14 cellular contexts compared by ENCODE assay signal in the genomic region with DNA sequence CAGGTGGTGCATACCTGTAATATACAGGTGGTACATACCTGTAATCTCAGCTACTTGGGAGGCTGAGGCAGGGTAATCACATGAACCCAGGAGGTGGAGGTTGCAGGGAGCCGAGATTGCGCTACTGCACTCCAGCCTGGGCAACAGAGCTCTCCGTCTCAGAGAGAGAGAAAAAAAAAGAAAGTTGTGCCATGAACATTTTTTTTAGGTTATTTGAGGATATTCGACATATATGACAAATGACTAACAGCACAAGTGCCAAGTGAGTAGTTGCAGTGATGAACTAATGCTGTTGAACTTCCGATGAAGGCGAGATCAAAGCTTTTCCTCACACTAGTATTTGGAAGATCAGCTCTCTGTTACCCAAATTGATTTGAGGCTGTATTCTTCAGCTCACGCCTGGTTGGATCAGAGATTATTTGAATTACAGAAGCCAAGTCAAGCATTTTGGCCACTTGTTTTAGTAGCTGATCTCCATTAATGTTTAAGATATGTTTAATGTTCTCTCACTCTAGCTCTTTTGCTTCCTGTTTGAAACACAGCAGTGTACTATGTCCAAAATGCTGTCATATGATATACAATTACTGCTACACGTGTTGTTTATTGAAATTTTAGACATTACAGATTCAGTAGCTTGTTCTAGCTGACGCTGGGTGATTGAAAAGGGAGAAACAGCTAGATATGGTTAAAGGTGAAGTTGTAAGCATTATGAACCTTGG. TPM values are rescaled to one million over a fixed set of nuclear protein-coding genes. Genes with fewer than 3 reads are reported as not detected.
A peak's percentile ranks its signal among the peaks of the same experiment; 100 is the strongest.
DNase-seq lines count a peak whose midpoint lies in the region; ATAC-seq lines count a peak whose summit lies in the region.
"Had no signal": no experiment of that assay in that cellular context is flagged by ENCODE, and none has a peak within 500 bp of the region (broad histone marks: within the 10 kb centered on the region; RNA-seq: fewer than 3 reads in every experiment).

No MANE protein-coding gene starts in this region.

- peak overlapping the region; percentile 88 for H3K27ac ChIP-seq in angular gyrus (ENCODE audit: low read depth, low read length)
- no peak overlapping the region for H3K27ac ChIP-seq in CD8-positive, alpha-beta memory T cell (ENCODE audit: low read depth, low read length)
- H3K27ac ChIP-seq: parathyroid adenoma had no signal

- no peaks in the 10 kb centered on the region for H3K36me3 ChIP-seq in CD8-positive, alpha-beta memory T cell (ENCODE audit: insufficient read depth, low read length)

- peaks cover 20% of the 10 kb centered on the region for H3K4me1 ChIP-seq in CD8-positive, alpha-beta memory T cell (ENCODE audit: insufficient read depth, low read length)

- no peak overlapping the region for H3K4me3 ChIP-seq in CD8-positive, alpha-beta memory T cell (ENCODE audit: low read length)

- ATAC-seq in HG02973 (IDR thresholded peaks at IDR 0.05; ENCODE audit: unreplicated experiment) (no peak), GM21825 (IDR thresholded peaks at IDR 0.05; ENCODE audit: unreplicated experiment) (no peak)

- no peaks in the 10 kb centered on the region for H3K9me3 Mint-ChIP-seq in activated naive CD4-positive, alpha-beta T cell treated with anti-CD3 and anti-CD28 coated beads for 36 hours
- H3K9me3 Mint-ChIP-seq in CD8-positive, alpha-beta memory T cell = no peaks in the 10 kb centered on the region

- no peak for DNase-seq in activated naive CD4-positive, alpha-beta T cell treated with anti-CD3 and anti-CD28 coated beads for 36 hours
- DNase-seq in activated naive CD4-positive, alpha-beta T cell (lab: John Stamatoyannopoulos, UW) = no peak
- DNase-seq in kidney tubule cell (ENCODE audit: low spot score) = peak; percentile 47
- peak; percentile 64 for DNase-seq in superior temporal gyrus (ENCODE audit: extremely low spot score)
- no peak for DNase-seq in CD8-positive, alpha-beta memory T cell
- DNase-seq: activated effector memory CD4-positive, alpha-beta T cell treated with anti-CD3 and anti-CD28 coated beads, Interleukin-2, amount 50 U/mL, for 16 hours; DMS53; NCI-H2081; NK-92 treated with Interleukin-12 subunit alpha and Interleukin-12 subunit beta, amount 100 ng/mL, for 24 hours; stimulated activated CD8-positive, alpha-beta memory T cell treated with anti-CD3 and anti-CD28 coated beads, Interleukin-4, amount 100 ng/mL, for 48 hours had no signal

- peak overlapping the region; percentile 79 for H3K27ac Mint-ChIP-seq in activated naive CD4-positive, alpha-beta T cell treated with anti-CD3 and anti-CD28 coated beads for 36 hours
- peak overlapping the region in 2 of 8 donors; percentile 22 to 30 for H3K27ac Mint-ChIP-seq in CD8-positive, alpha-beta memory T cell

- H3K9me3 ChIP-seq in CD8-positive, alpha-beta memory T cell (ENCODE audit: low read length) = no peaks in the 10 kb centered on the region

- no peak overlapping the region for H3K4me3 Mint-ChIP-seq in activated naive CD4-positive, alpha-beta T cell treated with anti-CD3 and anti-CD28 coated beads for 36 hours
- H3K4me3 Mint-ChIP-seq in CD8-positive, alpha-beta memory T cell = no peak overlapping the region

- H3K36me3 Mint-ChIP-seq in activated naive CD4-positive, alpha-beta T cell treated with anti-CD3 and anti-CD28 coated beads for 36 hours (ENCODE audit: low read depth) = peaks cover 1% of the 10 kb centered on the region
- peaks cover 0 to 9% (median 6%) of the 10 kb centered on the region in 3 donors for H3K36me3 Mint-ChIP-seq in CD8-positive, alpha-beta memory T cell

- H3K27me3 ChIP-seq in CD8-positive, alpha-beta memory T cell (ENCODE audit: insufficient read depth, low read length, poor library complexity, severe bottlenecking) = no peaks in the 10 kb centered on the region

- CTCF ChIA-PET in activated naive CD4-positive, alpha-beta T cell treated with anti-CD3 and anti-CD28 coated beads for 36 hours (lab: Charles Lee) = interaction anchor here (0.6 to 1.3 kb wide), 4 partner anchors 21 to 104 kb away, joined by 3 read pairs; no protein-coding TSS in a partner anchor
- CTCF ChIA-PET in CD8-positive, alpha-beta memory T cell (lab: Charles Lee) = no interaction called here

- peaks cover 74% of the 10 kb centered on the region for H3K4me1 Mint-ChIP-seq in activated naive CD4-positive, alpha-beta T cell treated with anti-CD3 and anti-CD28 coated beads for 36 hours (ENCODE audit: low read depth)
- peaks cover 69 to 87% (median 80%) of the 10 kb centered on the region in 3 donors for H3K4me1 Mint-ChIP-seq in CD8-positive, alpha-beta memory T cell

- POLR2A ChIA-PET in CD8-positive, alpha-beta memory T cell (lab: Charles Lee) = no interaction called here

- intact Hi-C loops in activated naive CD4-positive, alpha-beta T cell treated with anti-CD3 and anti-CD28 coated beads for 36 hours (cut with micrococcal nuclease) = loop anchor here (1.0 to 10.0 kb wide), 8 partner anchors 37 to 632 kb away; partner anchors contain the start of genes CINP, HSP90AA1 and TECPR2

- no peaks in the 10 kb centered on the region for H3K27me3 Mint-ChIP-seq in activated naive CD4-positive, alpha-beta T cell treated with anti-CD3 and anti-CD28 coated beads for 36 hours (ENCODE audit: low read depth)
- H3K27me3 Mint-ChIP-seq in CD8-positive, alpha-beta memory T cell = no peaks in the 10 kb centered on the region

RNA-seq across cellular contexts. Expression of gene WDR20, which starts 43.4 kb away (rescaled TPM):
- total RNA-seq in activated naive CD4-positive, alpha-beta T cell treated with anti-CD3 and anti-CD28 coated beads for 36 hours = 10 to 100 TPM; 20.5 to 21.4 TPM
- 10 to 100 TPM; 32.8 to 35.2 TPM for total RNA-seq in CD8-positive, alpha-beta memory T cell
- 16.8 TPM for polyA plus RNA-seq in CD8-positive, alpha-beta memory T cell

Comparison
In these comparisons a context has a peak if more than half of its experiments do, and no peak if none do; other contexts are left out.
1. DNase-seq: peak in kidney tubule cell (single experiment) and superior temporal gyrus (single experiment); none in activated naive CD4-positive, alpha-beta T cell treated with anti-CD3 and anti-CD28 coated beads for 36 hours (single experiment), activated naive CD4-positive, alpha-beta T cell (0 of 4) and CD8-positive, alpha-beta memory T cell (0 of 5).